Comparison of ENCODE assay signal across 21 cellular contexts in genomic region chr11:94107363-94107762, GRCh38. TPM values are rescaled to one million over a fixed set of nuclear protein-coding genes. Genes with fewer than 3 reads are reported as not detected.
DNase-seq lines count a peak whose midpoint lies in the region; ATAC-seq, FAIRE-seq and TF ChIP-seq lines count a peak whose summit lies in the region.
"Had no signal": no experiment of that assay in that cellular context is flagged by ENCODE, and none has a peak within 500 bp of the region (broad histone marks: within the 10 kb centered on the region; RNA-seq: fewer than 3 reads in every experiment).

No MANE protein-coding gene starts in this region.

- no peaks in the 10 kb centered on the region for H3K36me3 ChIP-seq in BE2C
- H3K36me3 ChIP-seq: ascending aorta had no signal

- DNase-seq in BE2C (no peak), Kasumi-1 (lab: John Stamatoyannopoulos, UW) (peak; percentile 9 to 11), foreskin keratinocyte (no peak), NCI-H187 treated with DMSO at 0.1 percent for 48 hours (lab: John Stamatoyannopoulos, UW) (no peak), NCI-H526 (lab: John Stamatoyannopoulos, UW) (no peak), inferior parietal cortex (ENCODE audit: extremely low spot score) (no peak)
- DNase-seq: activated CD4-positive, alpha-beta T cell treated with anti-CD3 and anti-CD28 coated beads for 48 hours; activated naive CD4-positive, alpha-beta T cell; cortex of kidney; head of caudate nucleus; KBM-7; NCI-H1694 treated with DMSO at 0.1 percent for 48 hours; NCI-H446 had no signal

- H3K4me1 ChIP-seq in BE2C (no peaks in the 10 kb centered on the region), foreskin keratinocyte (peaks cover 8% of the 10 kb centered on the region)
- H3K4me1 ChIP-seq: parathyroid adenoma had no signal

- no peaks in the 10 kb centered on the region; the same call in 1 of the 2 replicates for H3K27me3 ChIP-seq in BE2C
- no peaks in the 10 kb centered on the region for H3K27me3 ChIP-seq in foreskin keratinocyte
- H3K27me3 ChIP-seq: ascending aorta had no signal

- H3K4me3 ChIP-seq in BE2C (ENCODE audit: low read depth, low read length), result no peak overlapping the region
- H3K4me3 ChIP-seq: ascending aorta, skin epidermis had no signal

- peak; percentile 41 for FAIRE-seq in TTC549 (lab: Jason Lieb, UNC)
- FAIRE-seq: GM12892, islet of Langerhans had no signal

- ATAC-seq in foreskin keratinocyte, result no peak
- ATAC-seq in GM21515 (IDR thresholded peaks at IDR 0.05; ENCODE audit: unreplicated experiment), result no peak

- TF ChIP-seq CTCF in BE2C (IDR thresholded peaks at IDR 0.05; ENCODE audit: low read depth, low read length) (peak; percentile 25; the same call in 1 of the 2 replicates), foreskin keratinocyte (conservative IDR thresholded peaks at IDR 0.05) (peak; percentile 61)

- no peak overlapping the region for H3K27ac ChIP-seq in foreskin keratinocyte
- H3K27ac ChIP-seq: ascending aorta, HL-60, parathyroid adenoma, skin epidermis had no signal

- H3K9me3 ChIP-seq in BE2C, result no peaks in the 10 kb centered on the region

RNA-seq across cellular contexts. Expression of gene PANX1, which starts 21.3 kb away (rescaled TPM):
- polyA plus RNA-seq in BE2C (2012; ENCODE audit: insufficient read depth, insufficient read length, low read depth), result 12.7 TPM
- total RNA-seq in foreskin keratinocyte, result 67.1 and 69.4 TPM in 2 replicates
- polyA plus RNA-seq in foreskin keratinocyte, result 16.6 and 17.9 TPM in 2 replicates

Comparison
In these comparisons a context has a peak if more than half of its experiments do, and no peak if none do; other contexts are left out.
1. DNase-seq: peak in Kasumi-1 (2 of 2); none in BE2C (single experiment), foreskin keratinocyte (0 of 2), NCI-H187 treated with DMSO at 0.1 percent for 48 hours (single experiment), NCI-H526 (0 of 2) and inferior parietal cortex (single experiment).